ENCODE assay signal across 24 cellular contexts in the genomic region with DNA sequence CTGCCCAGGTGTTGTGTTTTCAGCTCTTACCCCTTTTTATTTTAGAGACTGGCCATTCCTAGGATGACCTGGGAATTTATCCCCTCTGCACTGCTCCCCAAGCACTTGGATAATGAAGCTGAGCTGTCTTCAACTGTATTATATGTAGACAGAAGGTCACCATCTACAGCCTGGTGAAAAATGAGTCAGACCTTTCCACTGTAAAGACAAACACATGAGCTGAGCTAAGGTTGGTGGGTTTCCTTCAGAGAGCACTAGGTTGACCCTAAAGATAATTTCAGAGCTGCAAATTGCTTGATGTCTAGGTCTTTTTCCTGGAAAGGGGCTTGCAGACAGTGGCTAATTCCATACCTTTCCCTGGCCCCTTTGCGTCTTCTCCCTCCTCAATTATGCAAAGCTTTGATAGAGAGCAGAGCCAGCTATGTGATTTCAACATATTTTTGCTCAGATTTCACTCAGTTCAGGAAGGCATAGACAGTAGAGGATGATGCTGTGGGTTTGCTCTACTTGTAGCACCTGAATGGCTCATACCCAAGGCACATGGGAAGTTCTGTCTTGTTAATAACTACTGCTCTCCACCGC. TPM values are rescaled to one million over a fixed set of nuclear protein-coding genes. Genes with fewer than 3 reads are reported as not detected.
DNase-seq lines count a peak whose midpoint lies in the region; ATAC-seq, FAIRE-seq and TF ChIP-seq lines count a peak whose summit lies in the region.
"Had no signal": no experiment of that assay in that cellular context is flagged by ENCODE, and none has a peak within 500 bp of the region (broad histone marks: within the 10 kb centered on the region; RNA-seq: fewer than 3 reads in every experiment).

No MANE protein-coding gene starts in this region.

- H3K27me3 Mint-ChIP-seq in activated T-cell treated with anti-CD3 and anti-CD28 coated beads, Interleukin-2, amount 50 U/mL, for 24 hours = no peaks in the 10 kb centered on the region
- H3K27me3 Mint-ChIP-seq in activated T-cell treated with anti-CD3 and anti-CD28 coated beads, Interleukin-2, amount 50 U/mL, for 72 hours (ENCODE audit: low read depth) = no peaks in the 10 kb centered on the region
- H3K27me3 Mint-ChIP-seq in astrocyte (ENCODE audit: low read depth, unreplicated experiment) (no peaks in the 10 kb centered on the region), mesothelial cell of epicardium (ENCODE audit: low read depth) (no peaks in the 10 kb centered on the region)

- H3K14ac ChIP-seq in mesenchymal stem cell (ENCODE audit: low read length in 2 of 2) = no peak overlapping the region

- H3K9me3 Mint-ChIP-seq in activated T-cell treated with anti-CD3 and anti-CD28 coated beads, Interleukin-2, amount 50 U/mL, for 24 hours = no peaks in the 10 kb centered on the region
- no peaks in the 10 kb centered on the region for H3K9me3 Mint-ChIP-seq in activated T-cell treated with anti-CD3 and anti-CD28 coated beads, Interleukin-2, amount 50 U/mL, for 72 hours
- H3K9me3 Mint-ChIP-seq in astrocyte (ENCODE audit: unreplicated experiment) = no peaks in the 10 kb centered on the region
- H3K9me3 Mint-ChIP-seq in mesothelial cell of epicardium = no peaks in the 10 kb centered on the region
- H3K9me3 Mint-ChIP-seq: GM23338, H9 had no signal

- no peak overlapping the region for H2BK12ac ChIP-seq in mesenchymal stem cell (ENCODE audit: low read length in 2 of 2)

- H3K4me3 Mint-ChIP-seq in activated T-cell treated with anti-CD3 and anti-CD28 coated beads, Interleukin-2, amount 50 U/mL, for 24 hours = no peak overlapping the region
- H3K4me3 Mint-ChIP-seq in activated T-cell treated with anti-CD3 and anti-CD28 coated beads, Interleukin-2, amount 50 U/mL, for 72 hours = no peak overlapping the region
- H3K4me3 Mint-ChIP-seq in astrocyte (ENCODE audit: unreplicated experiment) = no peak overlapping the region
- H3K4me3 Mint-ChIP-seq in mesothelial cell of epicardium = no peak overlapping the region
- H3K4me3 Mint-ChIP-seq: GM23338, H9 had no signal

- peaks cover 34% of the 10 kb centered on the region for H3K4me1 Mint-ChIP-seq in activated T-cell treated with anti-CD3 and anti-CD28 coated beads, Interleukin-2, amount 50 U/mL, for 24 hours (ENCODE audit: low read depth)
- peaks cover 58% of the 10 kb centered on the region for H3K4me1 Mint-ChIP-seq in activated T-cell treated with anti-CD3 and anti-CD28 coated beads, Interleukin-2, amount 50 U/mL, for 72 hours (ENCODE audit: low read depth)
- H3K4me1 Mint-ChIP-seq in astrocyte (ENCODE audit: low read depth, unreplicated experiment) = peaks cover 16% of the 10 kb centered on the region
- H3K4me1 Mint-ChIP-seq in mesothelial cell of epicardium = peaks cover 54% of the 10 kb centered on the region

- no peak overlapping the region for H2AK5ac ChIP-seq in mesenchymal stem cell (ENCODE audit: low read length, severe bottlenecking)

- no peak overlapping the region for H4K91ac ChIP-seq in mesenchymal stem cell (ENCODE audit: low read length)

- H3K4me1 ChIP-seq in astrocyte (ENCODE audit: insufficient read depth, low read length) (no peaks in the 10 kb centered on the region), mesenchymal stem cell (ENCODE audit: control insufficient read depth, insufficient read depth, low read depth, low read length) (peaks cover 5% of the 10 kb centered on the region)

- no peaks in the 10 kb centered on the region for H3K27me3 ChIP-seq in astrocyte (ENCODE audit: insufficient read depth, low read length)
- H3K27me3 ChIP-seq in mesenchymal stem cell (ENCODE audit: control insufficient read depth in 1 of 2, insufficient read depth in 1 of 2, low read length in 2 of 2) = no peaks in the 10 kb centered on the region
- H3K27me3 ChIP-seq: MG63 had no signal

- no peak overlapping the region for H4K8ac ChIP-seq in mesenchymal stem cell (ENCODE audit: low read length)

- H3K79me1 ChIP-seq in mesenchymal stem cell (replicated peaks; ENCODE audit: low read length, poor library complexity, severe bottlenecking) = peaks cover 4% of the 10 kb centered on the region

- H2BK120ac ChIP-seq in mesenchymal stem cell (ENCODE audit: low read depth, low read length) = no peak overlapping the region

- no peak overlapping the region for H3K23ac ChIP-seq in mesenchymal stem cell (ENCODE audit: low read length in 2 of 2)

- H2BK5ac ChIP-seq in mesenchymal stem cell (ENCODE audit: low read depth, low read length, poor library complexity, severe bottlenecking) = no peak overlapping the region

- no peak for FAIRE-seq in astrocyte (lab: Jason Lieb, UNC)
- FAIRE-seq: GM18507 had no signal

- H3K36me3 ChIP-seq in astrocyte (ENCODE audit: insufficient read depth, low read length) (no peaks in the 10 kb centered on the region), mesenchymal stem cell (ENCODE audit: control insufficient read depth in 1 of 2, insufficient read depth in 2 of 2, low read depth in 1 of 2, low read length in 2 of 2) (peaks cover 0 to 6% of the 10 kb centered on the region in 2 experiments)
- H3K36me3 ChIP-seq: MG63 had no signal

- no peak overlapping the region for H2BK15ac ChIP-seq in mesenchymal stem cell (ENCODE audit: low read depth, poor library complexity, severe bottlenecking)

- no peak overlapping the region for H3K9ac ChIP-seq in astrocyte (ENCODE audit: low read length)
- no peak overlapping the region for H3K9ac ChIP-seq in mesenchymal stem cell (ENCODE audit: low read length)

- H2AFZ ChIP-seq in astrocyte (ENCODE audit: low read depth, low read length) (no peak overlapping the region), mesenchymal stem cell (ENCODE audit: low read depth, low read length) (no peak overlapping the region)
- H2AFZ ChIP-seq: GM23338 had no signal

- no peak overlapping the region for H3K27ac ChIP-seq in astrocyte (ENCODE audit: low read depth, low read length)
- H3K27ac ChIP-seq in mesenchymal stem cell (ENCODE audit: low read length, poor library complexity, severe bottlenecking) = no peak overlapping the region
- H3K27ac ChIP-seq: RWPE1 had no signal

- H3K9me3 ChIP-seq in astrocyte (ENCODE audit: insufficient read depth, low read depth, low read length) = no peaks in the 10 kb centered on the region
- H3K9me3 ChIP-seq in mesenchymal stem cell (ENCODE audit: control insufficient read depth, low read length) = no peaks in the 10 kb centered on the region
- H3K9me3 ChIP-seq: MG63 had no signal

- no peaks in the 10 kb centered on the region for H4K20me1 ChIP-seq in astrocyte (ENCODE audit: insufficient read depth, low read length)

- H3K18ac ChIP-seq in mesenchymal stem cell (ENCODE audit: low read depth in 1 of 2, low read length in 2 of 2) = no peak overlapping the region

- no peaks in the 10 kb centered on the region for H3K79me2 ChIP-seq in astrocyte (ENCODE audit: insufficient read depth, low read length)

- TF ChIP-seq CTCF in astrocyte (IDR thresholded peaks at IDR 0.05; ENCODE audit: insufficient read depth, low read depth, low read length) (no peak), mesothelial cell of epicardium (IDR thresholded peaks at IDR 0.05; ENCODE audit: unreplicated experiment) (no peak)

- H3K4me3 ChIP-seq in astrocyte (ENCODE audit: insufficient read depth, low read depth, low read length) (no peak overlapping the region), mesenchymal stem cell (ENCODE audit: insufficient read depth in 1 of 2, low read depth in 1 of 2, low read length in 2 of 2) (no peak overlapping the region)
- H3K4me3 ChIP-seq: GM23338, MG63 had no signal

- peak overlapping the region; percentile 8 for H3K27ac Mint-ChIP-seq in activated T-cell treated with anti-CD3 and anti-CD28 coated beads, Interleukin-2, amount 50 U/mL, for 24 hours
- no peak overlapping the region for H3K27ac Mint-ChIP-seq in activated T-cell treated with anti-CD3 and anti-CD28 coated beads, Interleukin-2, amount 50 U/mL, for 72 hours
- H3K27ac Mint-ChIP-seq in astrocyte (ENCODE audit: unreplicated experiment) = peak overlapping the region; percentile 26
- no peak overlapping the region for H3K27ac Mint-ChIP-seq in mesothelial cell of epicardium
- H3K27ac Mint-ChIP-seq: GM23338, H9 had no signal

- no peak overlapping the region for H3K4me2 ChIP-seq in astrocyte (ENCODE audit: low read length)
- H3K4me2 ChIP-seq in mesenchymal stem cell (ENCODE audit: low read length, poor library complexity, severe bottlenecking) = no peak overlapping the region
- H3K4me2 ChIP-seq: GM23338 had no signal

- peak overlapping the region in 1 of 2 experiments; percentile 10 for H3K4ac ChIP-seq in mesenchymal stem cell (ENCODE audit: low read depth in 1 of 2, low read length in 2 of 2)

- no peak for ATAC-seq in activated T-cell treated with anti-CD3 and anti-CD28 coated beads, Interleukin-2, amount 50 U/mL, for 72 hours (replicated peaks in 1 of 2)
- ATAC-seq: GM23338, Panc1 had no signal

- H3K36me3 Mint-ChIP-seq in activated T-cell treated with anti-CD3 and anti-CD28 coated beads, Interleukin-2, amount 50 U/mL, for 24 hours (ENCODE audit: low read depth) = no peaks in the 10 kb centered on the region
- H3K36me3 Mint-ChIP-seq in activated T-cell treated with anti-CD3 and anti-CD28 coated beads, Interleukin-2, amount 50 U/mL, for 72 hours (ENCODE audit: insufficient read depth in 2 of 2) = peaks cover 0 to 2% of the 10 kb centered on the region in 2 donors
- no peaks in the 10 kb centered on the region for H3K36me3 Mint-ChIP-seq in astrocyte (ENCODE audit: low read depth, unreplicated experiment)
- H3K36me3 Mint-ChIP-seq in mesothelial cell of epicardium = no peaks in the 10 kb centered on the region

- WGBS in mesenchymal stem cell = no CpG with 5 or more reads among the region's 2 CpGs

- no peak for DNase-seq in activated T-cell treated with anti-CD3 and anti-CD28 coated beads, Interleukin-2, amount 50 U/mL, for 24 hours
- no peak for DNase-seq in activated T-cell treated with anti-CD3 and anti-CD28 coated beads, Interleukin-2, amount 50 U/mL, for 72 hours
- DNase-seq in ELR (ENCODE audit: low read depth) (peak; percentile 15), astrocyte (ENCODE audit: low read depth) (no peak), mesenchymal stem cell (peak; percentile 22), mesothelial cell of epicardium (ENCODE audit: low spot score in 2 of 2, unreplicated experiment in 2 of 2) (no peak), DMS53 treated with DMSO at 0.1 percent for 48 hours (lab: John Stamatoyannopoulos, UW; ENCODE audit: unreplicated experiment) (no peak), NOMO-1 (lab: John Stamatoyannopoulos, UW; ENCODE audit: unreplicated experiment in 2 of 2) (no peak)
- DNase-seq: 8988T, ACHN, DMS153, H9, KBM-7, MG63, NCI-H1048, NCI-H1417, NCI-H1694, NCI-H2029 treated with DMSO at 0.1 percent for 48 hours, NCI-H526 treated with DMSO at 0.1 percent for 48 hours, SHP77 had no signal

RNA-seq across cellular contexts. Expression of gene IKZF4, which starts 9.2 kb away (rescaled TPM):
- total RNA-seq in activated T-cell treated with anti-CD3 and anti-CD28 coated beads, Interleukin-2, amount 50 U/mL, for 72 hours = 10 to 100 TPM; 22.8 to 25.0 TPM
- 5.6 and 6.9 TPM in 2 replicates for total RNA-seq in astrocyte
- 10.6 TPM for polyA plus RNA-seq in mesenchymal stem cell (2013, experiment 1 of 2)
- 10.1 TPM for polyA plus RNA-seq in mesenchymal stem cell (2013, experiment 2 of 2)
- 16.2 to 22.5 TPM (median 18.6 TPM) in 3 replicates for total RNA-seq in mesothelial cell of epicardium

RNA-seq across cellular contexts. Expression of gene SUOX, which starts 14.5 kb away (rescaled TPM):
- total RNA-seq in activated T-cell treated with anti-CD3 and anti-CD28 coated beads, Interleukin-2, amount 50 U/mL, for 72 hours = 1 to 10 TPM; 7.8 to 9.9 TPM
- total RNA-seq in astrocyte (13.6 and 14.3 TPM in 2 replicates), mesothelial cell of epicardium (37.1 to 38.9 TPM (median 38.1 TPM) in 3 replicates)
- 15.7 TPM for polyA plus RNA-seq in mesenchymal stem cell (2013, experiment 1 of 2)
- 14.2 TPM for polyA plus RNA-seq in mesenchymal stem cell (2013, experiment 2 of 2)

RNA-seq across cellular contexts. Expression of gene RPS26, which starts 30.1 kb away (rescaled TPM):
- 10 to 100 TPM; 23.0 to 28.9 TPM for total RNA-seq in activated T-cell treated with anti-CD3 and anti-CD28 coated beads, Interleukin-2, amount 50 U/mL, for 72 hours
- total RNA-seq in astrocyte (39.4 and 45.9 TPM in 2 replicates), mesothelial cell of epicardium (20.6 to 25.7 TPM (median 25.2 TPM) in 3 replicates)
- 914 TPM for polyA plus RNA-seq in mesenchymal stem cell (2013, experiment 1 of 2)
- 925 TPM for polyA plus RNA-seq in mesenchymal stem cell (2013, experiment 2 of 2)

RNA-seq across cellular contexts. Expression of gene RAB5B, which starts 37.7 kb away (rescaled TPM):
- 10 to 100 TPM; 49.4 to 56.6 TPM for total RNA-seq in activated T-cell treated with anti-CD3 and anti-CD28 coated beads, Interleukin-2, amount 50 U/mL, for 72 hours
- total RNA-seq in astrocyte (110 and 127 TPM in 2 replicates), mesothelial cell of epicardium (99.3 to 104 TPM (median 101 TPM) in 3 replicates)
- 108 TPM for polyA plus RNA-seq in mesenchymal stem cell (2013, experiment 1 of 2)
- 107 TPM for polyA plus RNA-seq in mesenchymal stem cell (2013, experiment 2 of 2)

RNA-seq across cellular contexts. Expression of gene CDK2, which starts 45.0 kb away (rescaled TPM):
- total RNA-seq in activated T-cell treated with anti-CD3 and anti-CD28 coated beads, Interleukin-2, amount 50 U/mL, for 72 hours = 100 to 1,000 TPM in 1 of 2 donors, 10 to 100 TPM in 1; 89.2 to 103 TPM
- total RNA-seq in astrocyte (37.8 and 44.3 TPM in 2 replicates), mesothelial cell of epicardium (52.0 to 54.0 TPM (median 52.4 TPM) in 3 replicates)
- 24.1 TPM for polyA plus RNA-seq in mesenchymal stem cell (2013, experiment 1 of 2)
- polyA plus RNA-seq in mesenchymal stem cell (2013, experiment 2 of 2) = 20.7 TPM

Comparison
In these comparisons a context has a peak if more than half of its experiments do, and no peak if none do; other contexts are left out.
1. H3K27ac Mint-ChIP-seq: peak in activated T-cell treated with anti-CD3 and anti-CD28 coated beads, Interleukin-2, amount 50 U/mL, for 24 hours (single experiment) and astrocyte (single experiment); none in activated T-cell treated with anti-CD3 and anti-CD28 coated beads, Interleukin-2, amount 50 U/mL, for 72 hours (single experiment) and mesothelial cell of epicardium (single experiment).
2. DNase-seq: peak in ELR (single experiment) and mesenchymal stem cell (single experiment); none in activated T-cell treated with anti-CD3 and anti-CD28 coated beads, Interleukin-2, amount 50 U/mL, for 24 hours (single experiment), activated T-cell treated with anti-CD3 and anti-CD28 coated beads, Interleukin-2, amount 50 U/mL, for 72 hours (0 of 2), astrocyte (single experiment), mesothelial cell of epicardium (0 of 2), DMS53 treated with DMSO at 0.1 percent for 48 hours (single experiment) and NOMO-1 (0 of 2).